ENCODE assay signal across 9 cellular contexts in the genomic region with DNA sequence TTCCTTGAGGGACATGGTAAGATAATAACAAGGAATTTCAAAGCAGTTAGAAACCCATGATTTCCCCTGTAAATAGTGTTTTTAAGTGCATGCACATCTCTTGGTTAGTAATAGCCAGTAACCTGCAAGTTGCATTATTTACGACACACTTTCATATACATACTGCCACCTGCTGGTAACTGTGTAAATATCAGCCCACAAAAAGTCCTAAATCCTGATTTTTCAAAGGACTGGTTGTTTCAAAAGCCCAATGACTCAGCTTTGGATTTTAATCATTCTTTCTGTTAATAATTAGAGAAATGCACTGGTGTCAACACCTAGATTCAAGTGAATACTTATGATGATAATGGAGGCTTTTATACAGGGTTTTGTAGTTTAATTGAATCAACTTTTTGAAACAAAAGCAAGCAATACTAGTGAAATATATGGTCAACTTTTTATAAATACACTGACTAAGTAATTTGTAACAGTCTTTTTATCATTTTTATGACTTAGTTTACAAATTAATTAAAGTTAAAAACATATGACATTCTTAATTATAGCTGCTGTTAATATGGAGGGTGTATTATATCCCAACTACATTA.
DNase-seq lines count a peak whose midpoint lies in the region; TF ChIP-seq lines count a peak whose summit lies in the region.
"Had no signal": no experiment of that assay in that cellular context is flagged by ENCODE, and none has a peak within 500 bp of the region (broad histone marks: within the 10 kb centered on the region; RNA-seq: fewer than 3 reads in every experiment).

No MANE protein-coding gene starts in this region.

- no peak for TF ChIP-seq POLR2A in Peyer's patch (IDR thresholded peaks at IDR 0.05)

- no peak overlapping the region for H2BK15ac ChIP-seq in neuronal stem cell (ENCODE audit: low read length)

- H3K4me1 ChIP-seq in GM23248 (ENCODE audit: insufficient read depth) (peaks cover 15% of the 10 kb centered on the region), Karpas-422 (ENCODE audit: low read length) (no peaks in the 10 kb centered on the region), Peyer's patch (no peaks in the 10 kb centered on the region), neuronal stem cell (ENCODE audit: control insufficient read depth in 2 of 2, insufficient read depth in 1 of 2, low read depth in 1 of 2, low read length in 2 of 2) (peaks cover 0 to 2% of the 10 kb centered on the region in 2 donors)

- no peaks in the 10 kb centered on the region for H3K79me1 ChIP-seq in neuronal stem cell (ENCODE audit: low read depth, low read length)

- H3K27me3 ChIP-seq in GM23248 (replicated peaks; ENCODE audit: insufficient read depth) (no peaks in the 10 kb centered on the region), Karpas-422 (ENCODE audit: low read length) (no peaks in the 10 kb centered on the region), Peyer's patch (no peaks in the 10 kb centered on the region), neuronal stem cell (ENCODE audit: control insufficient read depth in 3 of 3, insufficient read depth in 3 of 3, low read depth in 1 of 3, low read length in 3 of 3) (no peaks in the 10 kb centered on the region)

- no peaks in the 10 kb centered on the region for H3K9me3 Mint-ChIP-seq in activated CD4-positive, alpha-beta T cell treated with anti-CD3 and anti-CD28 coated beads, Interleukin-2, amount 10 ng/mL, durations not matched to agents 7 days and 5 days
- H3K9me3 Mint-ChIP-seq: dendritic cell treated with granulocyte-macrophage colony-stimulating factor and Interleukin-4, amounts not matched to agents 40 ng/mL and 50 ng/mL, for 4 days had no signal

- H3K36me3 Mint-ChIP-seq in activated CD4-positive, alpha-beta T cell treated with anti-CD3 and anti-CD28 coated beads, Interleukin-2, amount 10 ng/mL, durations not matched to agents 7 days and 5 days (ENCODE audit: low read depth) = no peaks in the 10 kb centered on the region

- H4K20me1 ChIP-seq in GM23248 (ENCODE audit: insufficient read depth) = no peaks in the 10 kb centered on the region
- H4K20me1 ChIP-seq in Karpas-422 (ENCODE audit: insufficient read depth, low read depth, low read length) = no peaks in the 10 kb centered on the region

- no peak overlapping the region for H2AK5ac ChIP-seq in neuronal stem cell (ENCODE audit: low read depth, low read length)

- in situ Hi-C loops in GM23248 (cut with MboI) = loop anchor here (10.0 to 25.0 kb wide), 2 partner anchors 283 to 360 kb away; no protein-coding TSS in a partner anchor

- H3K4me2 ChIP-seq in GM23248 (ENCODE audit: unreplicated experiment) (no peak overlapping the region), Karpas-422 (ENCODE audit: low read depth, low read length, poor library complexity, severe bottlenecking) (no peak overlapping the region), neuronal stem cell (ENCODE audit: insufficient read depth, low read length, poor library complexity, severe bottlenecking) (no peak overlapping the region)

- no peaks in the 10 kb centered on the region for H3K36me3 ChIP-seq in GM23248 (ENCODE audit: low read depth)
- no peaks in the 10 kb centered on the region for H3K36me3 ChIP-seq in Karpas-422 (ENCODE audit: insufficient read depth, low read length)
- no peaks in the 10 kb centered on the region for H3K36me3 ChIP-seq in Peyer's patch
- H3K36me3 ChIP-seq in neuronal stem cell (replicated peaks in 1 of 2; ENCODE audit: control insufficient read depth in 2 of 2, insufficient read depth in 2 of 2, low read length in 2 of 2) = no peaks in the 10 kb centered on the region

- H3K4me3 Mint-ChIP-seq in activated CD4-positive, alpha-beta T cell treated with anti-CD3 and anti-CD28 coated beads, Interleukin-2, amount 10 ng/mL, durations not matched to agents 7 days and 5 days = no peak overlapping the region
- H3K4me3 Mint-ChIP-seq: dendritic cell treated with granulocyte-macrophage colony-stimulating factor and Interleukin-4, amounts not matched to agents 40 ng/mL and 50 ng/mL, for 4 days had no signal

- no peaks in the 10 kb centered on the region for H3K9me3 ChIP-seq in GM23248 (ENCODE audit: low read depth)
- H3K9me3 ChIP-seq in Karpas-422 (ENCODE audit: low read length) = peaks cover 2% of the 10 kb centered on the region; the same call in 1 of the 2 replicates
- H3K9me3 ChIP-seq in Peyer's patch = no peaks in the 10 kb centered on the region
- H3K9me3 ChIP-seq in neuronal stem cell (replicated peaks in 1 of 2; ENCODE audit: control insufficient read depth in 2 of 2, insufficient read depth in 1 of 2, low read depth in 1 of 2, low read length in 2 of 2) = no peaks in the 10 kb centered on the region

- no peak overlapping the region for H4K91ac ChIP-seq in neuronal stem cell (ENCODE audit: low read depth, low read length, poor library complexity)

- H3K27ac ChIP-seq in GM23248 = no peak overlapping the region
- no peak overlapping the region for H3K27ac ChIP-seq in Karpas-422 (ENCODE audit: low read length)
- H3K27ac ChIP-seq in Peyer's patch = no peak overlapping the region
- H3K27ac ChIP-seq in neuronal stem cell (replicated peaks; ENCODE audit: low read length) = no peak overlapping the region

- H3K23ac ChIP-seq in neuronal stem cell (ENCODE audit: low read depth, low read length, poor library complexity) = no peak overlapping the region

- peak; percentile 26 for DNase-seq in activated CD4-positive, alpha-beta T cell treated with anti-CD3 and anti-CD28 coated beads, Interleukin-2, amount 10 ng/mL, durations not matched to agents 7 days and 5 days
- no peak for DNase-seq in activated CD4-positive, alpha-beta T cell treated with anti-CD3 and anti-CD28 coated beads for 48 hours
- DNase-seq in GM23248 = peak; percentile 80
- DNase-seq in Karpas-422 = peak; percentile 75
- peak in 1 of 3 donors; percentile 59 for DNase-seq in Peyer's patch
- peak; percentile 70 for DNase-seq in epithelial cell of esophagus (ENCODE audit: low read depth)
- peak; percentile 50 for DNase-seq in neuronal stem cell (ENCODE audit: low spot score)
- no peak for DNase-seq in cerebellar nuclear complex (lab: John Stamatoyannopoulos, UW)

- CTCF ChIA-PET in activated CD4-positive, alpha-beta T cell treated with anti-CD3 and anti-CD28 coated beads, Interleukin-2, amount 10 ng/mL, durations not matched to agents 7 days and 5 days (lab: Charles Lee) = interaction anchor here (0.6 kb wide), 1 partner anchor 90 kb away, joined by 3 read pairs; no protein-coding TSS in a partner anchor

- no peak overlapping the region for H4K8ac ChIP-seq in neuronal stem cell (ENCODE audit: low read depth, low read length)

- H2BK12ac ChIP-seq in neuronal stem cell (ENCODE audit: low read length) = no peak overlapping the region

- H3K79me2 ChIP-seq in GM23248 (ENCODE audit: insufficient read depth) (no peaks in the 10 kb centered on the region), Karpas-422 (ENCODE audit: low read length) (no peaks in the 10 kb centered on the region)

- peak in 5 of 6 experiments; percentile 40 to 81 (median 77) for TF ChIP-seq CTCF in Peyer's patch (IDR thresholded peaks at IDR 0.05)
- peak; percentile 66 for TF ChIP-seq CTCF in epithelial cell of esophagus (IDR thresholded peaks at IDR 0.05; ENCODE audit: insufficient read depth, low read depth, low read length, missing control alignments)

- H3K4me3 ChIP-seq in GM23248 = no peak overlapping the region
- H3K4me3 ChIP-seq in Karpas-422 (ENCODE audit: low read length) = no peak overlapping the region
- no peak overlapping the region for H3K4me3 ChIP-seq in Peyer's patch
- H3K4me3 ChIP-seq in epithelial cell of esophagus (ENCODE audit: low read length) = no peak overlapping the region
- H3K4me3 ChIP-seq in neuronal stem cell (ENCODE audit: low read length in 2 of 2) = no peak overlapping the region

- H3K9ac ChIP-seq in GM23248 (no peak overlapping the region), Karpas-422 (ENCODE audit: low read length) (no peak overlapping the region), neuronal stem cell (ENCODE audit: low read depth, low read length, poor library complexity) (no peak overlapping the region)

- H3K4ac ChIP-seq in neuronal stem cell (ENCODE audit: low read length) = no peak overlapping the region

- POLR2A ChIA-PET in activated CD4-positive, alpha-beta T cell treated with anti-CD3 and anti-CD28 coated beads, Interleukin-2, amount 10 ng/mL, durations not matched to agents 7 days and 5 days (lab: Charles Lee) = no interaction called here

- H3K4me1 Mint-ChIP-seq in activated CD4-positive, alpha-beta T cell treated with anti-CD3 and anti-CD28 coated beads, Interleukin-2, amount 10 ng/mL, durations not matched to agents 7 days and 5 days = no peaks in the 10 kb centered on the region

- H3K27me3 Mint-ChIP-seq in activated CD4-positive, alpha-beta T cell treated with anti-CD3 and anti-CD28 coated beads, Interleukin-2, amount 10 ng/mL, durations not matched to agents 7 days and 5 days = no peaks in the 10 kb centered on the region
- H3K27me3 Mint-ChIP-seq: dendritic cell treated with granulocyte-macrophage colony-stimulating factor and Interleukin-4, amounts not matched to agents 40 ng/mL and 50 ng/mL, for 4 days had no signal

- H3K27ac Mint-ChIP-seq in activated CD4-positive, alpha-beta T cell treated with anti-CD3 and anti-CD28 coated beads, Interleukin-2, amount 10 ng/mL, durations not matched to agents 7 days and 5 days = no peak overlapping the region
- H3K27ac Mint-ChIP-seq: dendritic cell treated with granulocyte-macrophage colony-stimulating factor and Interleukin-4, amounts not matched to agents 40 ng/mL and 50 ng/mL, for 4 days had no signal

- H3K18ac ChIP-seq in neuronal stem cell (ENCODE audit: low read length) = no peak overlapping the region

- no peaks in the 10 kb centered on the region for H3K9me2 ChIP-seq in GM23248 (ENCODE audit: insufficient read depth)
- no peaks in the 10 kb centered on the region for H3K9me2 ChIP-seq in Karpas-422 (replicated peaks; ENCODE audit: insufficient read depth, low read length)

- H2BK5ac ChIP-seq in neuronal stem cell (ENCODE audit: low read length) = no peak overlapping the region

- peaks cover 10% of the 10 kb centered on the region; the same call in 1 of the 2 replicates for H3F3A ChIP-seq in GM23248 (ENCODE audit: insufficient read depth)

- no peak overlapping the region for H2BK120ac ChIP-seq in neuronal stem cell (ENCODE audit: low read depth, low read length)

- no peak overlapping the region for H3K14ac ChIP-seq in neuronal stem cell (ENCODE audit: low read length)

- H2AFZ ChIP-seq in GM23248 (no peak overlapping the region), Karpas-422 (ENCODE audit: low read length) (no peak overlapping the region), neuronal stem cell (ENCODE audit: low read length) (no peak overlapping the region)

- 0 to 3% methylated on average over 1 of the region's 1 CpG for WGBS in GM23248 (ENCODE audit: low coverage in 1 of 2, low lambda C conversion rate in 2 of 2, missing lambda C conversion rate in 2 of 2), 2 experiments
- no CpG with 5 or more reads among the region's 1 CpG for WGBS in neuronal stem cell (ENCODE audit: extremely low coverage in 2 of 2, insufficient read length in 2 of 2, insufficient replicate concordance in 1 of 2), 2 donors

Comparison
In these comparisons a context has a peak if more than half of its experiments do, and no peak if none do; other contexts are left out.
1. DNase-seq: peak in activated CD4-positive, alpha-beta T cell treated with anti-CD3 and anti-CD28 coated beads, Interleukin-2, amount 10 ng/mL, durations not matched to agents 7 days and 5 days (single experiment), GM23248 (single experiment), Karpas-422 (single experiment), epithelial cell of esophagus (single experiment) and neuronal stem cell (single experiment); none in activated CD4-positive, alpha-beta T cell treated with anti-CD3 and anti-CD28 coated beads for 48 hours (single experiment) and cerebellar nuclear complex (0 of 2).